ENCODE assay signal across 10 cellular contexts in the genomic region with DNA sequence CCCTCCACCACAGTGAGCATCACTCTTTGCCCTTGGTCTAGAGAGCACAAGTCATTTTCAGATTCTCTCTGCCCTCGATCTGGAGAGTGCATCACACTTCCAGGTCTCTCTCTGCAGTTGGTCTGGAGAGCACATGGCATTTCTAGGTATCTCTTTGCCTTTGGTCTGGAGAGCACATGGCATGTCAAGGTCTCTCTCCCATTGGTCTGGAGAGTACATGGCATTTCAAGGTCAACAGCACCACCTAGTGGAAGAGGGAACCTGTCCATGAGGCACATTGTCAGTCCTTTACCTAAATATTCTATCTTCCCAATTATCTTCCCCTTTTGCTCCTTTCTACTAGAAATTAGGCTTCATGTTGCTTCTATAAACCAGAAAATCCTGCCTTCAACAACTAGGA.
A peak's percentile ranks its signal among the peaks of the same experiment; 100 is the strongest.
DNase-seq lines count a peak whose midpoint lies in the region; ATAC-seq, FAIRE-seq and TF ChIP-seq lines count a peak whose summit lies in the region.
"Had no signal": no experiment of that assay in that cellular context is flagged by ENCODE, and none has a peak within 500 bp of the region (broad histone marks: within the 10 kb centered on the region; RNA-seq: fewer than 3 reads in every experiment).

No MANE protein-coding gene starts in this region.

- H3K4me1 Mint-ChIP-seq in type B pancreatic cell (ENCODE audit: unreplicated experiment) = no peaks in the 10 kb centered on the region
- H3K4me1 Mint-ChIP-seq: IgD-negative memory B cell had no signal

- H3K36me3 Mint-ChIP-seq in type B pancreatic cell = peaks cover 4% of the 10 kb centered on the region
- H3K36me3 Mint-ChIP-seq: IgD-negative memory B cell had no signal

- peak; percentile 91 for FAIRE-seq in GM12891 (lab: Jason Lieb, UNC)
- FAIRE-seq: islet of Langerhans had no signal

- TF ChIP-seq POLR2A in GM12891 (IDR thresholded peaks at IDR 0.05; ENCODE audit: low read depth, low read length) = no peak

- H3K27ac Mint-ChIP-seq in type B pancreatic cell = no peak overlapping the region
- H3K27ac Mint-ChIP-seq: IgD-negative memory B cell had no signal

- no peak overlapping the region for H3K4me3 Mint-ChIP-seq in type B pancreatic cell
- H3K4me3 Mint-ChIP-seq: IgD-negative memory B cell had no signal

- ATAC-seq in HG02852 (IDR thresholded peaks at IDR 0.05; ENCODE audit: unreplicated experiment) (peak; percentile 80), HG03095 (IDR thresholded peaks at IDR 0.05; ENCODE audit: unreplicated experiment) (no peak)

- H3K4me3 ChIP-seq in epithelial cell of proximal tubule (ENCODE audit: low read depth, low read length) = no peak overlapping the region

- peak; percentile 48 for TF ChIP-seq CTCF in epithelial cell of proximal tubule (conservative IDR thresholded peaks at IDR 0.05; ENCODE audit: low read depth, low read length)
- TF ChIP-seq CTCF in type B pancreatic cell (conservative IDR thresholded peaks at IDR 0.05) = peak; percentile 68

- no peaks in the 10 kb centered on the region for H3K27me3 Mint-ChIP-seq in type B pancreatic cell
- H3K27me3 Mint-ChIP-seq: IgD-negative memory B cell had no signal

- H3K9me3 Mint-ChIP-seq in type B pancreatic cell = peaks cover 21% of the 10 kb centered on the region

- DNase-seq in AML-193 (lab: John Stamatoyannopoulos, UW) (peak; percentile 43 to 59), GM12891 (ENCODE audit: insufficient read length, low spot score) (peak; percentile 1), NCI-H82 (lab: John Stamatoyannopoulos, UW) (peak; percentile 86), epithelial cell of proximal tubule (ENCODE audit: low read depth) (no peak), type B pancreatic cell (ENCODE audit: extremely low spot score, unreplicated experiment) (no peak), cerebellum (ENCODE audit: low spot score) (no peak)

TF ChIP-seq in GM12891, 5 proteins besides CTCF, POLR2A, EP300 and RAD21:
- TF ChIP-seq POLR2AphosphoS5 (IDR thresholded peaks at IDR 0.05; ENCODE audit: low read depth, low read length) = no peak
- TF ChIP-seq POU2F2 (IDR thresholded peaks at IDR 0.05; ENCODE audit: low read depth, low read length) = no peak
- TF ChIP-seq TAF1 (IDR thresholded peaks at IDR 0.05; ENCODE audit: low read depth, low read length) = no peak
- TF ChIP-seq SPI1 (IDR thresholded peaks at IDR 0.05; ENCODE audit: low read depth, low read length) = no peak
- no peak for TF ChIP-seq PAX5 (IDR thresholded peaks at IDR 0.05; ENCODE audit: insufficient read depth, low read length, severe bottlenecking)

Comparison
In these comparisons a context has a peak if more than half of its experiments do, and no peak if none do; other contexts are left out.
1. DNase-seq: peak in AML-193 (2 of 2), GM12891 (single experiment) and NCI-H82 (single experiment); none in epithelial cell of proximal tubule (single experiment), type B pancreatic cell (single experiment) and cerebellum (single experiment).